Comparison of ENCODE assay signal across 20 cellular contexts in the genomic region with DNA sequence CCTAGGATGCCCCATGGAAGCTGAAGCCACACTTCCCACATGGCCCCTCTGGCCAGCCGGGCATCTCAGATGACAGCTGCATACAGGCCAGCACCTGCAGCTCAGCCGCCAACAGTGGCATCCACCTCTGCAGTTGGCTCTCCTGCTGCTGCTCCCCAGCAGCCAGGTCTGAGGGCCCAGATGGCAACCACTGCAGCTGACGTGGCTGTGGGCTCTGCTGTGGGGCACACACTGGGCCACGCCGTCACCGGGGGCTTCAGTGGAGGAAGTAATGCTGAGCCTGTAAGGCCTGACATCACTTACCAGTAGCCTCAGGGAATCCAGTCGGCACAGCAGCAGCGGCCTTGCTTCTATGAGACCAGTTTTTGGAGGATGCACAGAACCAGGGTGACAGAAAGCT.
"Had no signal": no experiment of that assay in that cellular context is flagged by ENCODE, and none has a peak within 500 bp of the region (broad histone marks: within the 10 kb centered on the region; RNA-seq: fewer than 3 reads in every experiment).

No MANE protein-coding gene starts in this region.

- H3K36me3 ChIP-seq: stomach, transverse colon had no signal

- DNase-seq: activated CD4-positive, alpha-beta T cell treated with anti-CD3 and anti-CD28 coated beads, Interleukin-2, amount 50 U/mL, for 4 hours; activated CD8-positive, alpha-beta memory T cell treated with anti-CD3 and anti-CD28 coated beads for 24 hours; activated CD8-positive, alpha-beta memory T cell treated with anti-CD3 and anti-CD28 coated beads, Interleukin-2, amount 50 U/mL, for 4 hours; activated naive CD4-positive, alpha-beta T cell treated with Interleukin-2 at 50 U/mL for 16 hours; activated naive CD8-positive, alpha-beta T cell treated with anti-CD3 and anti-CD28 coated beads for 36 hours; activated T-cell treated with anti-CD3 and anti-CD28 coated beads, Interleukin-2, amount 50 U/mL, for 24 hours; effector memory CD8-positive, alpha-beta T cell; foreskin melanocyte; kidney glomerular epithelial cell; left ventricle myocardium superior; mammary epithelial cell; midbrain; natural killer cell; right cardiac atrium; stimulated activated CD4-positive, alpha-beta T cell treated with anti-CD3 and anti-CD28 coated beads, Interleukin-12 subunit alpha, Interleukin-12 subunit beta, amount 100 ng/mL, for 4 hours; stomach; T1000; transverse colon had no signal

- H3K4me1 ChIP-seq: parathyroid adenoma, stomach, transverse colon had no signal

- H3K4me3 ChIP-seq: hepatocyte, stomach, transverse colon had no signal

- H3K27me3 ChIP-seq: hepatocyte, stomach, transverse colon had no signal

- H3K27ac ChIP-seq: hepatocyte, parathyroid adenoma, stomach, transverse colon had no signal

- H3K9me3 ChIP-seq: stomach, transverse colon had no signal
